1 cellular context compared by ENCODE assay signal in genomic region chr14:76152333-76152681, GRCh38.
TF ChIP-seq lines count a peak whose summit lies in the region.

No MANE protein-coding gene starts in this region.

TF ChIP-seq in K562, 482 proteins besides CTCF, POLR2A, EP300 and RAD21 (continued from another document):
- TF ChIP-seq ZBTB2 (IDR thresholded peaks at IDR 0.05), result 0 out of 2 replicates have a peak, but pooled peaks have one; percentile 37
- TF ChIP-seq KDM5B (IDR thresholded peaks at IDR 0.05; ENCODE audit: insufficient replicate concordance, low read depth, low read length), result peak; percentile 35
- TF ChIP-seq SNAPC5 (CRISPR knock-in tag; IDR thresholded peaks at IDR 0.05), result no peak
- no peak for TF ChIP-seq BRD9 (IDR thresholded peaks at IDR 0.05; ENCODE audit: low read depth, partially characterized antibody)
- peak; percentile 35 to 40; a peak in 2 of 4 replicates for TF ChIP-seq NRF1 (conservative IDR thresholded peaks at IDR 0.05 in 1 of 2, IDR thresholded peaks at IDR 0.05 in 1 of 2)
TF ChIP-seq in K562: peak in this region for 30.
